34 cellular contexts compared by ENCODE assay signal in the genomic region with DNA sequence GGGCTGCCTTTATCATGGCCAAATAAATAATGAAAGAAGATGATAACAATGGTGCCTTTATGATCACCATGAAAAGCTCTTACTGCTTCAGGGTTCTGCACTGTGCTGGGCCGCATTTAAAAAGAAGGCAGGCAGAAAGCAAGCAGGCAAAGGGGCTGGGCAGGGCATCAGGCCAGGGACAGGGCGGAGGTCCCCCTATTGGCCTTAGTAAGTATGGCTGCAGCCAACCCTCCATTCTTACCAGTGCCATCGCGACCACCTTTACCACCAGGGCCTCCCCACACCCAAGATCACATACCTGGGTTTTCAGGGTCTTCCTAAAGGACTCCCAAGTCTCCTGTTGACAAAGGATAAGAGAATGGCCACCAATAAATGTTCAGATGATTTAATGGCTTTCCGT. TPM values are rescaled to one million over a fixed set of nuclear protein-coding genes. Genes with fewer than 3 reads are reported as not detected.
"Had no signal": no experiment of that assay in that cellular context is flagged by ENCODE, and none has a peak within 500 bp of the region (broad histone marks: within the 10 kb centered on the region; RNA-seq: fewer than 3 reads in every experiment).

No MANE protein-coding gene starts in this region.

- FAIRE-seq: endometrium, TTC549 had no signal

- H3K9me3 ChIP-seq: left lung, transverse colon, uterus had no signal

- H3K27ac Mint-ChIP-seq: activated CD4-positive, alpha-beta T cell treated with anti-CD3 and anti-CD28 coated beads for 36 hours; activated naive CD4-positive, alpha-beta T cell treated with anti-CD3 and anti-CD28 coated beads for 36 hours; activated naive CD8-positive, alpha-beta T cell treated with anti-CD3 and anti-CD28 coated beads, Interleukin-2, amount 10 ng/mL, durations not matched to agents 7 days and 5 days; immature natural killer cell; mesothelial cell of epicardium; naive thymus-derived CD8-positive, alpha-beta T cell; neural progenitor cell; progenitor cell of endocrine pancreas; stimulated activated naive B cell treated with anti-CD40 and anti-IgM and Interleukin-4, amounts not matched to agents 10 μg/mL and 1 μg/mL and 100 μg/mL, for 72 hours; T-helper 2 cell treated with Interferon-gamma antibody and Interleukin-4, amounts not matched to agents 5 μg/mL and 100 μg/mL, for 36 hours had no signal

- H2AFZ ChIP-seq: neural progenitor cell had no signal

- H3K27me3 Mint-ChIP-seq: activated CD4-positive, alpha-beta T cell treated with anti-CD3 and anti-CD28 coated beads for 36 hours; activated naive CD8-positive, alpha-beta T cell treated with anti-CD3 and anti-CD28 coated beads, Interleukin-2, amount 10 ng/mL, durations not matched to agents 7 days and 5 days; progenitor cell of endocrine pancreas; stimulated activated naive B cell treated with anti-CD40 and anti-IgM and Interleukin-4, amounts not matched to agents 10 μg/mL and 1 μg/mL and 100 μg/mL, for 72 hours had no signal

- H3K36me3 Mint-ChIP-seq: activated naive CD8-positive, alpha-beta T cell treated with anti-CD3 and anti-CD28 coated beads, Interleukin-2, amount 10 ng/mL, durations not matched to agents 7 days and 5 days; immature natural killer cell; mesothelial cell of epicardium; naive thymus-derived CD8-positive, alpha-beta T cell; neural progenitor cell; stimulated activated naive B cell treated with anti-CD40 and anti-IgM and Interleukin-4, amounts not matched to agents 10 μg/mL and 1 μg/mL and 100 μg/mL, for 72 hours had no signal

- H3K27me3 ChIP-seq: left lung, neural progenitor cell, transverse colon, uterus had no signal

- H3K9me3 Mint-ChIP-seq: activated naive CD4-positive, alpha-beta T cell treated with anti-CD3 and anti-CD28 coated beads for 36 hours; activated naive CD8-positive, alpha-beta T cell treated with anti-CD3 and anti-CD28 coated beads, Interleukin-2, amount 10 ng/mL, durations not matched to agents 7 days and 5 days; central memory CD8-positive, alpha-beta T cell; T-helper 2 cell treated with Interferon-gamma antibody and Interleukin-4, amounts not matched to agents 5 μg/mL and 100 μg/mL, for 36 hours had no signal

- H3K4me1 Mint-ChIP-seq: activated CD4-positive, alpha-beta T cell treated with anti-CD3 and anti-CD28 coated beads for 36 hours; activated naive CD8-positive, alpha-beta T cell treated with anti-CD3 and anti-CD28 coated beads, Interleukin-2, amount 10 ng/mL, durations not matched to agents 7 days and 5 days; central memory CD8-positive, alpha-beta T cell; immature natural killer cell; naive thymus-derived CD8-positive, alpha-beta T cell; neural progenitor cell; stimulated activated naive B cell treated with anti-CD40 and anti-IgM and Interleukin-4, amounts not matched to agents 10 μg/mL and 1 μg/mL and 100 μg/mL, for 72 hours had no signal

- ATAC-seq: activated CD4-positive, alpha-beta T cell treated with anti-CD3 and anti-CD28 coated beads for 36 hours; heart right ventricle; left lung; naive thymus-derived CD8-positive, alpha-beta T cell; stimulated activated naive B cell treated with anti-CD40 and anti-IgM and Interleukin-4, amounts not matched to agents 10 μg/mL and 1 μg/mL and 100 μg/mL, for 72 hours had no signal

- H3K27ac ChIP-seq: breast epithelium, heart right ventricle, left lung, neural progenitor cell, transverse colon, uterus had no signal

- H3K4me3 Mint-ChIP-seq: activated CD4-positive, alpha-beta T cell treated with anti-CD3 and anti-CD28 coated beads for 36 hours; activated naive CD4-positive, alpha-beta T cell treated with anti-CD3 and anti-CD28 coated beads for 36 hours; activated naive CD8-positive, alpha-beta T cell treated with anti-CD3 and anti-CD28 coated beads, Interleukin-2, amount 10 ng/mL, durations not matched to agents 7 days and 5 days; central memory CD8-positive, alpha-beta T cell; immature natural killer cell; mesothelial cell of epicardium; naive thymus-derived CD8-positive, alpha-beta T cell; neural progenitor cell; stimulated activated naive B cell treated with anti-CD40 and anti-IgM and Interleukin-4, amounts not matched to agents 10 μg/mL and 1 μg/mL and 100 μg/mL, for 72 hours; T-helper 2 cell treated with Interferon-gamma antibody and Interleukin-4, amounts not matched to agents 5 μg/mL and 100 μg/mL, for 36 hours had no signal

- H3K36me3 ChIP-seq: breast epithelium, heart right ventricle, left lung, neural progenitor cell, transverse colon, uterus had no signal

- H3K4me2 ChIP-seq: neural progenitor cell had no signal

- H3K9ac ChIP-seq: neural progenitor cell had no signal

- H3K4me1 ChIP-seq: breast epithelium, heart right ventricle, left lung, neural progenitor cell, transverse colon, uterus had no signal

- DNase-seq: activated CD4-positive, alpha-beta T cell treated with anti-CD3 and anti-CD28 coated beads for 36 hours; activated CD4-positive, alpha-beta T cell treated with anti-CD3 and anti-CD28 coated beads, Interleukin-2, amount 50 U/mL, for 4 hours; activated CD8-positive, alpha-beta memory T cell treated with anti-CD3 and anti-CD28 coated beads for 24 hours; activated CD8-positive, alpha-beta memory T cell treated with anti-CD3 and anti-CD28 coated beads, Interleukin-2, amount 50 U/mL, for 4 hours; activated effector memory CD4-positive, alpha-beta T cell treated with Interleukin-2 at 50 U/mL for 16 hours; activated naive CD4-positive, alpha-beta T cell treated with anti-CD3 and anti-CD28 coated beads for 36 hours; activated naive CD8-positive, alpha-beta T cell treated with anti-CD3 and anti-CD28 coated beads, Interleukin-2, amount 10 ng/mL, durations not matched to agents 7 days and 5 days; activated T-cell treated with anti-CD3 and anti-CD28 coated beads, Interleukin-2, amount 50 U/mL, for 48 hours; amniotic stem cell; cortex of kidney; heart right ventricle; immature natural killer cell; kidney glomerular epithelial cell; left lung; naive thymus-derived CD8-positive, alpha-beta T cell; retina; stimulated activated CD4-positive, alpha-beta T cell treated with anti-CD3 and anti-CD28 coated beads, Interleukin-2, amount 100 ng/mL, for 48 hours; stimulated activated CD8-positive, alpha-beta memory T cell treated with anti-CD3 and anti-CD28 coated beads, Interleukin-4, amount 100 ng/mL, for 48 hours; stimulated activated naive B cell treated with anti-CD40 and anti-IgM and Interleukin-4, amounts not matched to agents 10 μg/mL and 1 μg/mL and 100 μg/mL, for 72 hours; transverse colon; uterus had no signal

- H3K4me3 ChIP-seq: breast epithelium, heart right ventricle, left lung, neural progenitor cell, transverse colon, uterus had no signal

RNA-seq across cellular contexts. Expression of gene CNGA2, which starts 38.9 kb away (rescaled TPM):
- total RNA-seq: activated CD4-positive, alpha-beta T cell treated with anti-CD3 and anti-CD28 coated beads for 36 hours; activated naive CD4-positive, alpha-beta T cell treated with anti-CD3 and anti-CD28 coated beads for 36 hours; activated naive CD8-positive, alpha-beta T cell treated with anti-CD3 and anti-CD28 coated beads, Interleukin-2, amount 10 ng/mL, durations not matched to agents 7 days and 5 days; breast epithelium; epithelial cell of proximal tubule; fibroblast of villous mesenchyme; heart right ventricle; left lung; lung microvascular endothelial cell; mesothelial cell of epicardium; naive thymus-derived CD8-positive, alpha-beta T cell; omental fat pad; progenitor cell of endocrine pancreas; temporal lobe; transverse colon; uterus had no signal
- polyA plus RNA-seq: heart right ventricle; immature natural killer cell; naive thymus-derived CD8-positive, alpha-beta T cell had no signal

RNA-seq across cellular contexts. Expression of gene FATE1, which starts 57.6 kb away (rescaled TPM):
- total RNA-seq: activated CD4-positive, alpha-beta T cell treated with anti-CD3 and anti-CD28 coated beads for 36 hours; activated naive CD4-positive, alpha-beta T cell treated with anti-CD3 and anti-CD28 coated beads for 36 hours; activated naive CD8-positive, alpha-beta T cell treated with anti-CD3 and anti-CD28 coated beads, Interleukin-2, amount 10 ng/mL, durations not matched to agents 7 days and 5 days; breast epithelium; epithelial cell of proximal tubule; fibroblast of villous mesenchyme; left lung; lung microvascular endothelial cell; mesothelial cell of epicardium; naive thymus-derived CD8-positive, alpha-beta T cell; omental fat pad; progenitor cell of endocrine pancreas; temporal lobe; transverse colon; uterus had no signal
- polyA plus RNA-seq: immature natural killer cell; naive thymus-derived CD8-positive, alpha-beta T cell had no signal
